8 cellular contexts compared by ENCODE assay signal in genomic region chr16:2149630-2150417, GRCh38. TPM values are rescaled to one million over a fixed set of nuclear protein-coding genes. Genes with fewer than 3 reads are reported as not detected.
DNase-seq lines count a peak whose midpoint lies in the region; ATAC-seq, FAIRE-seq and TF ChIP-seq lines count a peak whose summit lies in the region.

No MANE protein-coding gene starts in this region.

- H3K4me1 ChIP-seq in A549 (peaks cover 53% of the 10 kb centered on the region), iPS-18a (ENCODE audit: control insufficient read depth, low read depth, low read length) (peaks cover 28% of the 10 kb centered on the region), esophagus muscularis mucosa (peaks cover 62 to 72% (median 72%) of the 10 kb centered on the region in 4 donors)

- H3K36me3 ChIP-seq in iPS-18a (ENCODE audit: control insufficient read depth, low read depth, low read length) (peaks cover 20% of the 10 kb centered on the region), esophagus muscularis mucosa (peaks cover 0 to 12% (median 7%) of the 10 kb centered on the region in 4 donors)

- H3K27ac ChIP-seq in A549 (peak overlapping the region; percentile 92 to 94), iPS-18a (ENCODE audit: low read length) (no peak overlapping the region), esophagus muscularis mucosa (replicated peaks in 1 of 4) (no peak overlapping the region)

- no peak for FAIRE-seq in A549 (lab: Jason Lieb, UNC)

- no peaks in the 10 kb centered on the region for H3K9me3 ChIP-seq in A549
- no peaks in the 10 kb centered on the region for H3K9me3 ChIP-seq in T-helper 17 cell (ENCODE audit: control insufficient read depth, low read length, poor library complexity, severe bottlenecking)
- no peaks in the 10 kb centered on the region for H3K9me3 ChIP-seq in iPS-18a (ENCODE audit: control insufficient read depth, low read depth, low read length)
- H3K9me3 ChIP-seq in esophagus muscularis mucosa, result no peaks in the 10 kb centered on the region

- no peaks in the 10 kb centered on the region for H3K27me3 Mint-ChIP-seq in T-helper 17 cell

- WGBS in A549 (ENCODE audit: missing lambda C conversion rate), result 16% methylated on average over 20 of the region's 24 CpGs
- 63% methylated on average over 18 of the region's 24 CpGs for WGBS in esophagus muscularis mucosa

- peak; percentile 35 for TF ChIP-seq POLR2A in A549 (IDR thresholded peaks at IDR 0.05; ENCODE audit: low read length)
- peak; percentile 23 for TF ChIP-seq POLR2A in GM18526 (IDR thresholded peaks at IDR 0.05; ENCODE audit: extremely low read depth, insufficient read length)
- TF ChIP-seq POLR2A in esophagus muscularis mucosa (IDR thresholded peaks at IDR 0.05; ENCODE audit: low read depth), result no peak

- H3K4me3 ChIP-seq in A549 (peak overlapping the region; percentile 45), iPS-18a (ENCODE audit: low read length) (peak overlapping the region; percentile 58), esophagus muscularis mucosa (no peak overlapping the region)

- H3K27ac Mint-ChIP-seq in T-helper 17 cell, result no peak overlapping the region

- no peak for TF ChIP-seq RAD21 in A549 (conservative IDR thresholded peaks at IDR 0.05 in 1 of 2, IDR thresholded peaks at IDR 0.05 in 1 of 2)

- TF ChIP-seq CTCF in A549 (IDR thresholded peaks at IDR 0.05) (no peak), esophagus muscularis mucosa (IDR thresholded peaks at IDR 0.05) (no peak)

- TF ChIP-seq EP300 in A549 (IDR thresholded peaks at IDR 0.05) (no peak), esophagus muscularis mucosa (IDR thresholded peaks at IDR 0.05) (no peak)

- POLR2A ChIA-PET in A549 (lab: Yijun Ruan, JAX), result no interaction called here

- no peaks in the 10 kb centered on the region for H3K36me3 Mint-ChIP-seq in T-helper 17 cell (ENCODE audit: low read depth)

- H3K4me3 Mint-ChIP-seq in T-helper 17 cell, result peak overlapping the region; percentile 70

- H3K9ac ChIP-seq in iPS-18a (ENCODE audit: low read length), result peak overlapping the region; percentile 53

- DNase-seq in A549 (ENCODE audit: low read depth in 1 of 2, low spot score in 1 of 2) (peak; percentile 49 to 73), T-helper 17 cell (no peak), HuH-7.5 (ENCODE audit: low spot score) (no peak), esophagus muscularis mucosa (ENCODE audit: extremely low spot score) (no peak)

- H3K4me2 ChIP-seq in A549, result peak overlapping the region; percentile 99

- H3K4me1 Mint-ChIP-seq in T-helper 17 cell, result peaks cover 23% of the 10 kb centered on the region

- ATAC-seq in A549 (peak; percentile 21 to 35), T-helper 17 cell (no peak), GM18867 (IDR thresholded peaks at IDR 0.05; ENCODE audit: unreplicated experiment) (no peak), GM21825 (IDR thresholded peaks at IDR 0.05; ENCODE audit: unreplicated experiment) (no peak)

- CTCF ChIA-PET in A549 (lab: Yijun Ruan, JAX), result interaction anchor here (0.6 to 5.2 kb wide), 5 partner anchors 9 to 146 kb away, joined by 3 to 43 read pairs (median 21); no protein-coding TSS in a partner anchor

- intact Hi-C loops in esophagus muscularis mucosa (cut with DNase I), result no loop called here

- no peaks in the 10 kb centered on the region for H3K27me3 ChIP-seq in iPS-18a (ENCODE audit: control insufficient read depth, insufficient read depth, low read length)
- H3K27me3 ChIP-seq in esophagus muscularis mucosa, result no peaks in the 10 kb centered on the region

TF ChIP-seq in A549, 52 proteins besides CTCF, POLR2A, EP300 and RAD21 (continues in another document):
- TF ChIP-seq ZC3H11A (IDR thresholded peaks at IDR 0.05) (no peak), CHD2 (IDR thresholded peaks at IDR 0.05; ENCODE audit: low read length, partially characterized antibody) (no peak), HES2 (IDR thresholded peaks at IDR 0.05) (no peak), HOXB5 (CRISPR knock-in tag; IDR thresholded peaks at IDR 0.05) (peak; percentile 56; the same call in 1 of the 2 replicates), HOXA7 (CRISPR knock-in tag; IDR thresholded peaks at IDR 0.05) (0 out of 2 replicates have a peak, but pooled peaks have one; percentile 44), SREBF2 (IDR thresholded peaks at IDR 0.05) (no peak), ATOH8 (CRISPR knock-in tag; IDR thresholded peaks at IDR 0.05; ENCODE audit: low read depth) (peak; percentile 30; the same call in 1 of the 2 replicates), TFCP2L1 (CRISPR knock-in tag; IDR thresholded peaks at IDR 0.05) (peak; percentile 32; the same call in 1 of the 2 replicates), MYC (IDR thresholded peaks at IDR 0.05; ENCODE audit: borderline replicate concordance, low read length) (no peak), ELK1 (IDR thresholded peaks at IDR 0.05; ENCODE audit: low read depth, low read length) (no peak), MAX (IDR thresholded peaks at IDR 0.05) (peak; percentile 87), RARB (CRISPR knock-in tag; IDR thresholded peaks at IDR 0.05) (peak; percentile 19; the same call in 1 of the 2 replicates), ESRRA (IDR thresholded peaks at IDR 0.05; ENCODE audit: borderline replicate concordance, low read length) (no peak), ZFP36 (IDR thresholded peaks at IDR 0.05; ENCODE audit: borderline replicate concordance, partially characterized antibody) (no peak), JUN (IDR thresholded peaks at IDR 0.05) (no peak; a peak in 2 of 5 replicates), SMC3 (IDR thresholded peaks at IDR 0.05) (0 out of 3 replicates have a peak, but pooled peaks have one; percentile 12), JUNB (IDR thresholded peaks at IDR 0.05) (no peak)

RNA-seq across cellular contexts. Expression of gene RAB26, which starts 1.4 kb away (rescaled TPM):
- polyA plus RNA-seq in A549 (2011; rRNA removed), result 6.7 and 7.5 TPM in 2 replicates
- polyA plus RNA-seq in A549 (2012; cell fraction: cytosol; rRNA removed), result 11.2 and 11.5 TPM in 2 replicates
- 35.3 and 39.5 TPM in 2 replicates for polyA plus RNA-seq in A549 (2012; cell fraction: nucleus; rRNA removed)
- polyA plus RNA-seq in A549 (2017; fragmentation: RNase III; extraction: RNeasy Plus Mini Kit Qiagen cat#74134 plus additional on column Dnase treatment), result 5.7 to 7.3 TPM (median 6.7 TPM) in 3 replicates
- 4.5 and 7.8 TPM in 2 replicates for polyA minus RNA-seq in A549 (2011; rRNA and poly(A)+ RNA removed)
- total RNA-seq in T-helper 17 cell, result under 1 TPM; 0.21 to 0.57 TPM
- total RNA-seq in esophagus muscularis mucosa, result not detected

RNA-seq across cellular contexts. Expression of gene TRAF7, which starts 5.8 kb away (rescaled TPM):
- polyA plus RNA-seq in A549 (2011; rRNA removed) (31.9 and 32.0 TPM in 2 replicates), A549 (2017; fragmentation: RNase III; extraction: RNeasy Plus Mini Kit Qiagen cat#74134 plus additional on column Dnase treatment) (47.6 to 50.0 TPM (median 48.1 TPM) in 3 replicates)
- 59.4 and 81.6 TPM in 2 replicates for polyA plus RNA-seq in A549 (2012; cell fraction: cytosol; rRNA removed)
- 96.9 and 136 TPM in 2 replicates for polyA plus RNA-seq in A549 (2012; cell fraction: nucleus; rRNA removed)
- polyA minus RNA-seq in A549 (2011; rRNA and poly(A)+ RNA removed), result 63.1 and 78.1 TPM in 2 replicates
- total RNA-seq in T-helper 17 cell (10 to 100 TPM; 32.4 to 35.0 TPM), esophagus muscularis mucosa (10 to 100 TPM; 42.6 to 64.5 (median 54.3) TPM)

RNA-seq across cellular contexts. Expression of gene PKD1, which starts 14.1 kb away (rescaled TPM):
- polyA plus RNA-seq in A549 (2011; rRNA removed) (11.5 and 17.3 TPM in 2 replicates), A549 (2017; fragmentation: RNase III; extraction: RNeasy Plus Mini Kit Qiagen cat#74134 plus additional on column Dnase treatment) (38.4 to 39.7 TPM (median 39.2 TPM) in 3 replicates)
- polyA plus RNA-seq in A549 (2012; cell fraction: cytosol; rRNA removed), result 50.6 and 78.8 TPM in 2 replicates
- 342 and 597 TPM in 2 replicates for polyA plus RNA-seq in A549 (2012; cell fraction: nucleus; rRNA removed)
- 16.9 and 26.0 TPM in 2 replicates for polyA minus RNA-seq in A549 (2011; rRNA and poly(A)+ RNA removed)
- total RNA-seq in T-helper 17 cell (10 to 100 TPM; 86.6 to 88.9 TPM), esophagus muscularis mucosa (100 to 1,000 TPM; 297 to 459 (median 366) TPM)

RNA-seq across cellular contexts. Expression of gene CASKIN1, which starts 46.6 kb away (rescaled TPM):
- polyA plus RNA-seq in A549 (2011; rRNA removed) (0.13 and 0.27 TPM in 2 replicates), A549 (2017; fragmentation: RNase III; extraction: RNeasy Plus Mini Kit Qiagen cat#74134 plus additional on column Dnase treatment) (0.72 to 1.0 TPM (median 0.87 TPM) in 3 replicates)
- polyA plus RNA-seq in A549 (2012; cell fraction: cytosol; rRNA removed), result 0.75 and 1.2 TPM in 2 replicates
- 4.4 and 5.5 TPM in 2 replicates for polyA plus RNA-seq in A549 (2012; cell fraction: nucleus; rRNA removed)
- 0.58 and 0.95 TPM in 2 replicates for polyA minus RNA-seq in A549 (2011; rRNA and poly(A)+ RNA removed)
- total RNA-seq in T-helper 17 cell (under 1 TPM in 1 of 2 donors, not detected in 1; 0.05 TPM), esophagus muscularis mucosa (under 1 TPM; under 0.01 to 0.32 (median 0.09) TPM)

RNA-seq across cellular contexts. Expression of gene MLST8, which starts 55.4 kb away (rescaled TPM):
- polyA plus RNA-seq in A549 (2011; rRNA removed) (46.8 and 49.5 TPM in 2 replicates), A549 (2017; fragmentation: RNase III; extraction: RNeasy Plus Mini Kit Qiagen cat#74134 plus additional on column Dnase treatment) (48.4 to 53.9 TPM (median 50.4 TPM) in 3 replicates)
- 104 and 110 TPM in 2 replicates for polyA plus RNA-seq in A549 (2012; cell fraction: cytosol; rRNA removed)
- polyA plus RNA-seq in A549 (2012; cell fraction: nucleus; rRNA removed), result 151 and 193 TPM in 2 replicates
- polyA minus RNA-seq in A549 (2011; rRNA and poly(A)+ RNA removed), result 56.8 and 69.3 TPM in 2 replicates
- total RNA-seq in T-helper 17 cell (10 to 100 TPM; 28.2 to 31.4 TPM), esophagus muscularis mucosa (10 to 100 TPM; 23.7 to 62.8 (median 36.3) TPM)

Comparison
In these comparisons a context has a peak if more than half of its experiments do, and no peak if none do; other contexts are left out.
1. ATAC-seq: peak in A549 (2 of 2); none in T-helper 17 cell (single experiment), GM18867 (single experiment) and GM21825 (single experiment).
2. DNase-seq: peak in A549 (2 of 2); none in T-helper 17 cell (0 of 3), HuH-7.5 (single experiment) and esophagus muscularis mucosa (single experiment).
3. H3K27ac ChIP-seq: peak in A549 (2 of 2); none in iPS-18a (single experiment) and esophagus muscularis mucosa (0 of 4).
4. H3K4me3 ChIP-seq: peak in A549 (single experiment) and iPS-18a (single experiment); none in esophagus muscularis mucosa (0 of 4).